ENCODE assay signal across 9 cellular contexts in genomic region chr2:9627310-9627709, GRCh38. TPM values are rescaled to one million over a fixed set of nuclear protein-coding genes. Genes with fewer than 3 reads are reported as not detected.
DNase-seq lines count a peak whose midpoint lies in the region; ATAC-seq, FAIRE-seq and TF ChIP-seq lines count a peak whose summit lies in the region.
"Had no signal": no experiment of that assay in that cellular context is flagged by ENCODE, and none has a peak within 500 bp of the region (broad histone marks: within the 10 kb centered on the region; RNA-seq: fewer than 3 reads in every experiment).

No MANE protein-coding gene starts in this region.

- in situ Hi-C loops in IMR-90 (cut with MboI; ENCODE audit: low sequenced_read_pairs) = no loop called here

- no peak overlapping the region for H4K5ac ChIP-seq in IMR-90 (ENCODE audit: low read depth, low read length)

- no peak overlapping the region; the same call in 1 of the 2 replicates for H3K14ac ChIP-seq in IMR-90 (replicated peaks; ENCODE audit: low read depth, low read length)

- H2AFZ ChIP-seq in ACC112 (ENCODE audit: low read length, unreplicated experiment) = no peak overlapping the region
- H2AFZ ChIP-seq in IMR-90 (replicated peaks; ENCODE audit: low read length, poor library complexity) = no peak overlapping the region

- H3K79me2 ChIP-seq in ACC112 (ENCODE audit: control insufficient read depth, insufficient read depth, low read length, unreplicated experiment) = peaks cover 81% of the 10 kb centered on the region

- H2BK20ac ChIP-seq in IMR-90 (ENCODE audit: low read depth, low read length) = no peak overlapping the region

- H3K36me3 ChIP-seq in ACC112 (ENCODE audit: insufficient read depth, low read length) (peaks cover 49% of the 10 kb centered on the region), IMR-90 (ENCODE audit: control insufficient read depth, insufficient read depth, low read length) (peaks cover 12% of the 10 kb centered on the region), small intestine (ENCODE audit: control insufficient read depth in 2 of 2, insufficient read depth in 2 of 2, low read length in 2 of 2) (peaks cover 2 to 3% of the 10 kb centered on the region in 2 donors)

- WGBS in IMR-90 (ENCODE audit: extremely low coverage in 2 of 2, insufficient read length in 1 of 2), 2 experiments = 50% methylated on average over 1 of the region's 2 CpGs; no CpG with 5 or more reads in 1 of the 2 experiments
- WGBS in small intestine, 3 donors = 58 to 73% (median 69%) methylated on average over 2 of the region's 2 CpGs

- dilution Hi-C loops in IMR-90 (cut with HindIII; ENCODE audit: low sequenced_read_pairs, unreplicated experiment) = no loop called here

- no peak overlapping the region for H2BK5ac ChIP-seq in IMR-90 (ENCODE audit: low read depth, low read length, poor library complexity, severe bottlenecking)

- intact Hi-C loops in IMR-90 (cut with micrococcal nuclease) = no loop called here
- intact Hi-C loops in activated T-helper 1 cell treated with anti-CD3 and anti-CD28 coated beads, Interleukin-12 subunit alpha, Interleukin-12 subunit beta, Interleukin-2, Interleukin-4 antibody, amounts not matched to agents 30 ng/mL and 10 ng/mL and 1 ng/mL, durations not matched to agents 14 hours and 24 hours and 36 hours (cut with micrococcal nuclease) = no loop called here

- no peaks in the 10 kb centered on the region for H3K27me3 ChIP-seq in ACC112 (ENCODE audit: insufficient read depth, low read length)
- H3K27me3 ChIP-seq in IMR-90 (ENCODE audit: control insufficient read depth, insufficient read depth, low read length) = no peaks in the 10 kb centered on the region
- H3K27me3 ChIP-seq in small intestine (ENCODE audit: control insufficient read depth in 2 of 2, insufficient read depth in 2 of 2, low read length in 2 of 2) = no peaks in the 10 kb centered on the region

- no peak overlapping the region for H3K56ac ChIP-seq in IMR-90 (ENCODE audit: extremely low read depth, insufficient read depth, low read length)

- H3K9ac ChIP-seq in IMR-90 (ENCODE audit: low read depth, low read length) = no peak overlapping the region

- peak overlapping the region; percentile 60; the same call in 1 of the 2 replicates for H3K23ac ChIP-seq in IMR-90 (ENCODE audit: low read depth, low read length)

- TF ChIP-seq POLR2A in IMR-90 (IDR thresholded peaks at IDR 0.05; ENCODE audit: low read depth, low read length) = peak; percentile 11; the same call in 1 of the 2 replicates

- no peak overlapping the region for H3K27ac ChIP-seq in ACC112 (ENCODE audit: low read depth, low read length)
- H3K27ac ChIP-seq in IMR-90 (ENCODE audit: insufficient read depth, low read length) = no peak overlapping the region
- no peak overlapping the region for H3K27ac ChIP-seq in small intestine (ENCODE audit: low read depth in 1 of 2, low read length in 1 of 2)

- no peak for TF ChIP-seq RAD21 in IMR-90 (IDR thresholded peaks at IDR 0.05; ENCODE audit: low read length)

- H3K18ac ChIP-seq in IMR-90 (ENCODE audit: low read depth, low read length) = no peak overlapping the region

- peaks cover 69% of the 10 kb centered on the region for H3K4me1 Mint-ChIP-seq in activated T-helper 1 cell treated with anti-CD3 and anti-CD28 coated beads, Interleukin-12 subunit alpha, Interleukin-12 subunit beta, Interleukin-2, Interleukin-4 antibody, amounts not matched to agents 30 ng/mL and 10 ng/mL and 1 ng/mL, durations not matched to agents 14 hours and 24 hours and 36 hours (ENCODE audit: low read depth)

- peak overlapping the region; percentile 10; the same call in 1 of the 2 replicates for H3K4me2 ChIP-seq in IMR-90 (ENCODE audit: low read depth, low read length)

- peaks cover 6 to 41% of the 10 kb centered on the region in 2 experiments; a peak in 3 of 4 replicates for H3K79me1 ChIP-seq in IMR-90 (ENCODE audit: low read depth in 1 of 2, low read length in 2 of 2)

- DNase-seq in IMR-90 (peak; percentile 46), kidney tubule cell (ENCODE audit: low spot score) (peak; percentile 64), small intestine (no peak), GM20000 (ENCODE audit: low spot score) (no peak), SIG-M5 (lab: John Stamatoyannopoulos, UW) (no peak)
- no peak for DNase-seq in activated T-helper 1 cell treated with anti-CD3 and anti-CD28 coated beads, Interleukin-12 subunit alpha, Interleukin-12 subunit beta, Interleukin-2, Interleukin-4 antibody, amounts not matched to agents 30 ng/mL and 10 ng/mL and 1 ng/mL, durations not matched to agents 14 hours and 24 hours and 36 hours (ENCODE audit: low spot score)

- no peak overlapping the region for H2AK5ac ChIP-seq in IMR-90 (ENCODE audit: low read depth, low read length)

- peak overlapping the region; percentile 23 for H3K4me3 Mint-ChIP-seq in activated T-helper 1 cell treated with anti-CD3 and anti-CD28 coated beads, Interleukin-12 subunit alpha, Interleukin-12 subunit beta, Interleukin-2, Interleukin-4 antibody, amounts not matched to agents 30 ng/mL and 10 ng/mL and 1 ng/mL, durations not matched to agents 14 hours and 24 hours and 36 hours

- no TSS peak for BruUV-seq in IMR-90 (replicated peaks; lab: Mats Ljungman, UMichigan)

- peak overlapping the region; percentile 47 for H3K27ac Mint-ChIP-seq in activated T-helper 1 cell treated with anti-CD3 and anti-CD28 coated beads, Interleukin-12 subunit alpha, Interleukin-12 subunit beta, Interleukin-2, Interleukin-4 antibody, amounts not matched to agents 30 ng/mL and 10 ng/mL and 1 ng/mL, durations not matched to agents 14 hours and 24 hours and 36 hours

- H2AK9ac ChIP-seq in IMR-90 (replicated peaks; ENCODE audit: low read depth, low read length, poor library complexity) = no peak overlapping the region

- H3K9me3 Mint-ChIP-seq in activated T-helper 1 cell treated with anti-CD3 and anti-CD28 coated beads, Interleukin-12 subunit alpha, Interleukin-12 subunit beta, Interleukin-2, Interleukin-4 antibody, amounts not matched to agents 30 ng/mL and 10 ng/mL and 1 ng/mL, durations not matched to agents 14 hours and 24 hours and 36 hours = no peaks in the 10 kb centered on the region

- peaks cover 74% of the 10 kb centered on the region for H4K20me1 ChIP-seq in IMR-90 (ENCODE audit: insufficient read depth, low read length)

- H3K4ac ChIP-seq in IMR-90 (ENCODE audit: low read depth, low read length) = no peak overlapping the region

- peak overlapping the region; percentile 89; the same call in 1 of the 2 replicates for H3K4me3 ChIP-seq in ACC112 (ENCODE audit: low read depth, low read length)
- no peak overlapping the region for H3K4me3 ChIP-seq in IMR-90 (ENCODE audit: insufficient read depth, low read depth, low read length)
- no peak overlapping the region for H3K4me3 ChIP-seq in small intestine (ENCODE audit: low read depth in 1 of 2, low read length in 2 of 2)
- H3K4me3 ChIP-seq: lung had no signal

- H3K9me1 ChIP-seq in IMR-90 (ENCODE audit: insufficient read depth, low read length) = peaks cover 6% of the 10 kb centered on the region; the same call in 1 of the 2 replicates

- no peak overlapping the region for H4K8ac ChIP-seq in IMR-90 (ENCODE audit: low read depth in 2 of 2, low read length in 2 of 2)

- H4K91ac ChIP-seq in IMR-90 (ENCODE audit: insufficient read depth, low read depth, low read length) = no peak overlapping the region

- peaks cover 55% of the 10 kb centered on the region for H3K36me3 Mint-ChIP-seq in activated T-helper 1 cell treated with anti-CD3 and anti-CD28 coated beads, Interleukin-12 subunit alpha, Interleukin-12 subunit beta, Interleukin-2, Interleukin-4 antibody, amounts not matched to agents 30 ng/mL and 10 ng/mL and 1 ng/mL, durations not matched to agents 14 hours and 24 hours and 36 hours (ENCODE audit: low read depth)

- H2BK120ac ChIP-seq in IMR-90 (ENCODE audit: low read depth, low read length) = no peak overlapping the region

- H3K4me1 ChIP-seq in ACC112 (ENCODE audit: control insufficient read depth, insufficient read depth, low read length, unreplicated experiment) (peaks cover 39% of the 10 kb centered on the region), IMR-90 (ENCODE audit: control insufficient read depth, insufficient read depth, low read length) (peaks cover 10% of the 10 kb centered on the region), small intestine (ENCODE audit: control insufficient read depth in 2 of 2, insufficient read depth in 1 of 2, low read depth in 1 of 2, low read length in 1 of 2) (peaks cover 3 to 11% of the 10 kb centered on the region in 2 donors)

- no peaks in the 10 kb centered on the region for H3K27me3 Mint-ChIP-seq in activated T-helper 1 cell treated with anti-CD3 and anti-CD28 coated beads, Interleukin-12 subunit alpha, Interleukin-12 subunit beta, Interleukin-2, Interleukin-4 antibody, amounts not matched to agents 30 ng/mL and 10 ng/mL and 1 ng/mL, durations not matched to agents 14 hours and 24 hours and 36 hours (ENCODE audit: insufficient read depth)

- no peak for FAIRE-seq in small intestine (lab: Jason Lieb, UNC)

- POLR2A ChIA-PET in IMR-90 (lab: Charles Lee; ENCODE audit: unreplicated experiment) = no interaction called here

- H2BK15ac ChIP-seq in IMR-90 (ENCODE audit: low read depth, low read length) = no peak overlapping the region

- CTCF ChIA-PET in IMR-90 (lab: Yijun Ruan, JAX) = interaction anchor here (1.1 kb wide), 1 partner anchor 42 kb away, joined by 3 read pairs; no protein-coding TSS in a partner anchor

- H3K9me3 ChIP-seq in IMR-90 (ENCODE audit: control insufficient read depth, insufficient read depth, low read length) (no peaks in the 10 kb centered on the region), small intestine (ENCODE audit: control insufficient read depth, low read depth) (no peaks in the 10 kb centered on the region)

- ATAC-seq in IMR-90 (ENCODE audit: low read depth) = no peak
- ATAC-seq in HG03520 (IDR thresholded peaks at IDR 0.05; ENCODE audit: unreplicated experiment) = no peak

- TF ChIP-seq CTCF in IMR-90 (conservative IDR thresholded peaks at IDR 0.05; ENCODE audit: low read depth, low read length) (no peak), GM20000 (IDR thresholded peaks at IDR 0.05; ENCODE audit: extremely low read depth, missing control alignments) (no peak)

TF ChIP-seq in IMR-90, 13 proteins besides CTCF, POLR2A, EP300 and RAD21:
- TF ChIP-seq BHLHE40 (IDR thresholded peaks at IDR 0.05; ENCODE audit: low read depth, low read length) (no peak), MAZ (IDR thresholded peaks at IDR 0.05; ENCODE audit: borderline replicate concordance, low read depth, low read length) (no peak), RCOR1 (IDR thresholded peaks at IDR 0.05; ENCODE audit: insufficient replicate concordance, low read length) (peak; percentile 21), NFE2L2 (IDR thresholded peaks at IDR 0.05; ENCODE audit: low read depth, low read length) (no peak)
TF ChIP-seq in IMR-90: peak in this region for 1.

RNA-seq across cellular contexts. Expression of gene YWHAQ, which starts 3.5 kb away (rescaled TPM):
- total RNA-seq in IMR-90 (2012; rRNA removed) = 196 and 249 TPM in 2 replicates
- polyA plus RNA-seq in IMR-90 (2012; rRNA removed) = 217 and 255 TPM in 2 replicates
- 73.8 and 128 TPM in 2 replicates for polyA plus RNA-seq in IMR-90 (2012; cell fraction: cytosol; rRNA removed)
- polyA plus RNA-seq in IMR-90 (2012; cell fraction: nucleus; rRNA removed; ENCODE audit: low replicate concordance) = 40.5 and 94.4 TPM in 2 replicates
- total RNA-seq in activated T-helper 1 cell treated with anti-CD3 and anti-CD28 coated beads, Interleukin-12 subunit alpha, Interleukin-12 subunit beta, Interleukin-2, Interleukin-4 antibody, amounts not matched to agents 30 ng/mL and 10 ng/mL and 1 ng/mL, durations not matched to agents 14 hours and 24 hours and 36 hours = 290 and 311 TPM in 2 replicates
- polyA plus RNA-seq in small intestine = 100 to 1,000 TPM; 123 to 215 (median 138) TPM

Comparison
In these comparisons a context has a peak if more than half of its experiments do, and no peak if none do; other contexts are left out.
1. DNase-seq: peak in IMR-90 (single experiment) and kidney tubule cell (single experiment); none in activated T-helper 1 cell treated with anti-CD3 and anti-CD28 coated beads, Interleukin-12 subunit alpha, Interleukin-12 subunit beta, Interleukin-2, Interleukin-4 antibody, amounts not matched to agents 30 ng/mL and 10 ng/mL and 1 ng/mL, durations not matched to agents 14 hours and 24 hours and 36 hours (single experiment), small intestine (single experiment), GM20000 (single experiment) and SIG-M5 (single experiment).